10 cellular contexts compared by ENCODE assay signal in the genomic region with DNA sequence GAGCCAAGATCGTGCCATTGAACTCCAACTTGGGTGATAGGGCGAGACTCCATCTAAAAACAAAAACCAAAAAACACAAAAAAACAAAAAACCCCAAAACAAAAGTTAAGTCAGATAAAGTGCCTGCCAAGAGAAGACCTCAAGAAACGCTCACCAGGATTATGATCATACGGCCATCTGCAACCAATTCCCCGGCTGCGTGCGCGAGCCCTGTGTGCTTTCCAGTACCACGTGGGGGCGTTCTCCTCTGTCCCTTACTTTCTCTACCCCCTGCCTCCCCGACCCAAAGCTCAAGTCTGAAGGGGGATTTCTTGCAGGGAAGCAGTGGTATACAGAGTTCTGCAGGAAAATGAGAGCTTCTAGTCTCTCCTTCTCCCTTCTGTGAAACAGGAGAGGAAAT. TPM values are rescaled to one million over a fixed set of nuclear protein-coding genes. Genes with fewer than 3 reads are reported as not detected.
DNase-seq lines count a peak whose midpoint lies in the region; ATAC-seq and TF ChIP-seq lines count a peak whose summit lies in the region.
"Had no signal": no experiment of that assay in that cellular context is flagged by ENCODE, and none has a peak within 500 bp of the region (broad histone marks: within the 10 kb centered on the region; RNA-seq: fewer than 3 reads in every experiment).

No MANE protein-coding gene starts in this region.

- POLR2A ChIA-PET in RWPE1 (lab: Yijun Ruan, JAX; ENCODE audit: low non-redundant PET) = no interaction called here

- TF ChIP-seq EP300 in sigmoid colon (IDR thresholded peaks at IDR 0.05) = no peak

- H3K9ac ChIP-seq in BLaER1 (no peak overlapping the region), mesendoderm (ENCODE audit: low read length) (no peak overlapping the region)

- in situ Hi-C loops in GM13977 (cut with MboI; ENCODE audit: low pct_unique_long_range_greater_than_20kb, low sequenced_read_pairs, unreplicated experiment) = no loop called here

- no peak for DNase-seq in GM13977 (ENCODE audit: low spot score)
- DNase-seq in RWPE1 (ENCODE audit: low spot score) = no peak
- DNase-seq in glomerular visceral epithelial cell (ENCODE audit: extremely low spot score) = peak; percentile 16
- no peak for DNase-seq in sigmoid colon
- DNase-seq in mesendoderm = no peak
- DNase-seq in ureter (ENCODE audit: low spot score) = no peak

- H3K23ac ChIP-seq in mesendoderm (ENCODE audit: low read length) = no peak overlapping the region

- no peaks in the 10 kb centered on the region for H3K79me2 ChIP-seq in mesendoderm (ENCODE audit: control insufficient read depth, insufficient read depth, low read length)

- H3K27ac ChIP-seq in BLaER1 (no peak overlapping the region), RWPE1 (no peak overlapping the region), sigmoid colon (no peak overlapping the region), mesendoderm (ENCODE audit: low read depth, low read length) (no peak overlapping the region)

- H3K9me3 ChIP-seq in BLaER1 (no peaks in the 10 kb centered on the region), sigmoid colon (no peaks in the 10 kb centered on the region)

- peak; percentile 45 for TF ChIP-seq CTCF in GM13977 (IDR thresholded peaks at IDR 0.05; ENCODE audit: extremely low read depth, insufficient read depth, missing control alignments)
- peak; percentile 42 for TF ChIP-seq CTCF in RWPE1 (conservative IDR thresholded peaks at IDR 0.05; ENCODE audit: low read depth)
- TF ChIP-seq CTCF in sigmoid colon (IDR thresholded peaks at IDR 0.05) = no peak

- no peaks in the 10 kb centered on the region for H3K36me3 ChIP-seq in BLaER1
- no peaks in the 10 kb centered on the region for H3K36me3 ChIP-seq in sigmoid colon
- no peaks in the 10 kb centered on the region for H3K36me3 ChIP-seq in mesendoderm (ENCODE audit: control insufficient read depth, insufficient read depth, low read length)

- no peak overlapping the region for H3K56ac ChIP-seq in mesendoderm (ENCODE audit: low read length)

- WGBS in sigmoid colon, 2 donors = 17 to 20% methylated on average over 11 of the region's 11 CpGs
- no CpG with 5 or more reads among the region's 11 CpGs for WGBS in mesendoderm (ENCODE audit: extremely low coverage, insufficient coverage, low lambda C conversion rate)

- H4K8ac ChIP-seq in mesendoderm (ENCODE audit: low read depth, low read length) = no peak overlapping the region

- no peak overlapping the region for H3K18ac ChIP-seq in mesendoderm (ENCODE audit: low read length)

- H3K27me3 ChIP-seq in BLaER1 = no peaks in the 10 kb centered on the region
- H3K27me3 ChIP-seq in sigmoid colon = peaks cover 0 to 24% (median 4%) of the 10 kb centered on the region in 3 donors
- H3K27me3 ChIP-seq in mesendoderm (ENCODE audit: insufficient read depth, low read length, poor library complexity) = no peaks in the 10 kb centered on the region

- no peak overlapping the region for H2AK5ac ChIP-seq in mesendoderm (ENCODE audit: low read length)

- CTCF ChIA-PET in RWPE1 (lab: Yijun Ruan, JAX) = interaction anchor here (0.8 kb wide), 1 partner anchor 494 kb away, joined by 3 read pairs; no protein-coding TSS in a partner anchor

- H3K4me2 ChIP-seq in BLaER1 (peak overlapping the region; percentile 69), mesendoderm (ENCODE audit: low read length) (no peak overlapping the region)

- ATAC-seq in GM18868 (IDR thresholded peaks at IDR 0.05; ENCODE audit: unreplicated experiment) = no peak
- ATAC-seq: natural killer cell treated with Interleukin-12 subunit alpha and Interleukin-12 subunit beta and Interleukin-15 and Interleukin-18, amount 100 ng/mL, for 72 hours; Panc1 had no signal

- H2BK5ac ChIP-seq in mesendoderm (ENCODE audit: low read length) = no peak overlapping the region

- H2BK120ac ChIP-seq in mesendoderm (ENCODE audit: low read depth, low read length) = no peak overlapping the region

- H3K4me3 ChIP-seq in BLaER1 (no peak overlapping the region), sigmoid colon (no peak overlapping the region), mesendoderm (ENCODE audit: low read length) (no peak overlapping the region)

- H4K5ac ChIP-seq in mesendoderm (ENCODE audit: low read length) = no peak overlapping the region

- no peak for TF ChIP-seq POLR2A in sigmoid colon (IDR thresholded peaks at IDR 0.05)

- H3K4me1 ChIP-seq in BLaER1 (peaks cover 51% of the 10 kb centered on the region), sigmoid colon (peaks cover 0 to 7% (median 2%) of the 10 kb centered on the region in 4 donors), mesendoderm (ENCODE audit: control insufficient read depth, low read depth, low read length) (no peaks in the 10 kb centered on the region)

- peaks cover 14% of the 10 kb centered on the region for H4K20me1 ChIP-seq in BLaER1

- intact Hi-C loops in sigmoid colon (cut with DNase I) = no loop called here

- H3K4ac ChIP-seq in mesendoderm (ENCODE audit: low read depth, low read length) = no peak overlapping the region

- H2BK15ac ChIP-seq in mesendoderm (replicated peaks; ENCODE audit: low read depth) = no peak overlapping the region

- no peaks in the 10 kb centered on the region for H3K79me1 ChIP-seq in mesendoderm (ENCODE audit: low read length)

RNA-seq across cellular contexts. Expression of gene RPS19BP1, which starts 10.5 kb away (rescaled TPM):
- total RNA-seq in sigmoid colon (100 to 1,000 TPM; 148 to 217 (median 189) TPM), ureter (43.2 TPM)
- polyA plus RNA-seq in sigmoid colon = 100 to 1,000 TPM; 176 to 180 (median 180) TPM
- 84.4 TPM for polyA plus RNA-seq in mesendoderm (2013, experiment 1 of 2)
- polyA plus RNA-seq in mesendoderm (2013, experiment 2 of 2) = 84.3 TPM

RNA-seq across cellular contexts. Expression of gene ATF4, which starts 22.7 kb away (rescaled TPM):
- total RNA-seq in sigmoid colon (100 to 1,000 TPM; 483 to 651 (median 631) TPM), ureter (381 TPM)
- polyA plus RNA-seq in sigmoid colon = 100 to 1,000 TPM; 423 to 446 (median 444) TPM
- 631 TPM for polyA plus RNA-seq in mesendoderm (2013, experiment 1 of 2)
- polyA plus RNA-seq in mesendoderm (2013, experiment 2 of 2) = 629 TPM

RNA-seq across cellular contexts. Expression of gene CACNA1I, which starts 27.5 kb away (rescaled TPM):
- total RNA-seq in sigmoid colon = under 1 TPM in 3 of 4 donors, not detected in 1; under 0.01 to 0.16 (median 0.14) TPM
- polyA plus RNA-seq in sigmoid colon = under 1 TPM in 1 of 3 donors, not detected in 2; 0.95 TPM
- polyA plus RNA-seq in mesendoderm (2013, experiment 1 of 2) = 0.21 TPM
- 0.21 TPM for polyA plus RNA-seq in mesendoderm (2013, experiment 2 of 2)
- total RNA-seq in ureter = 0.75 TPM

RNA-seq across cellular contexts. Expression of gene MIEF1, which starts 41.0 kb away (rescaled TPM):
- total RNA-seq in sigmoid colon (10 to 100 TPM; 11.8 to 19.7 (median 14.2) TPM), ureter (30.1 TPM)
- polyA plus RNA-seq in sigmoid colon = 10 to 100 TPM in 2 of 3 donors, 1 to 10 TPM in 1; 9.0 to 25.4 (median 11.6) TPM
- 28.6 TPM for polyA plus RNA-seq in mesendoderm (2013, experiment 1 of 2)
- polyA plus RNA-seq in mesendoderm (2013, experiment 2 of 2) = 28.4 TPM

Comparison
In these comparisons a context has a peak if more than half of its experiments do, and no peak if none do; other contexts are left out.
1. CTCF ChIP-seq: peak in GM13977 (single experiment) and RWPE1 (single experiment); none in sigmoid colon (0 of 4).